8 cellular contexts compared by ENCODE assay signal in the genomic region with DNA sequence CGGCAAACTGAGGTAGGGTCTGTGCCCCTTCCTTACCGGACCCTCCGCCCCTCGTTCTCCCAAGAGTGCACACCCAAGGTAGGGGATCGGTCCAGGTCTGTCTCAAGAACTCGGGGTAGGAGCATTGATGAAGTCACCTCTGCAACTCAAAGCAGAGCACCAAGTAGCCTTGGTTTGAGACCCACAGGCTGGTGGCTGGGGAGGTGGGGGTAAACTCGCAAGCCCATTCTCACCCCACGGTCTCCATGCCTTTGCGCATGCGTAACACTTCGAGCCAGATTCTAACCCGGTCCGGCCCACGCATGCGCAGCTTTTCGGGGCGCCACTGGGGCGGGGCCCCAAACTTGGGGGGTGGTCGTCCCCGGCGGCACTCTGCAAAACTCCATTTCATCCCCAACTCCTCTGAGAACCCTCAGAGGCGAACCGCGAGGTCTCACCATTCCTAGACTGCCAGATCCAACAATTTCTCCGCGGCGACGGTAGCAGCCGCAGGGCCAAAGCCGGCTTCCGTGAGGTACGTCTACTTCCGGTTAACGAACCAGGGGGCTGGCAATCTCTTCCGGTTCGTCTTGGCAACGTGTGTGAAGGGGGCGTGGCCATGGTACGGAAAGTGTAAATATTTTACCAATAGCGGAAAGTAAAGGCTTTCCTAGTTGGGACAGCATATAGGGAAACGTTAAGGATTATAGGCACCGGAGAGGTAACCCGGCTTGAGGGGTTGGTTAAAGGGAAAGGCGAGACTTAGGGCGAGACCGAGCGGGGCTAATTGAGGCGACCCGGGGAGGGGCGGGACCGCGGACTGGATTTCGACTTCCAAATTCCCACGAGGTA. TPM values are rescaled to one million over a fixed set of nuclear protein-coding genes. Genes with fewer than 3 reads are reported as not detected.
DNase-seq lines count a peak whose midpoint lies in the region; ATAC-seq and TF ChIP-seq lines count a peak whose summit lies in the region.

A gene with protein sequence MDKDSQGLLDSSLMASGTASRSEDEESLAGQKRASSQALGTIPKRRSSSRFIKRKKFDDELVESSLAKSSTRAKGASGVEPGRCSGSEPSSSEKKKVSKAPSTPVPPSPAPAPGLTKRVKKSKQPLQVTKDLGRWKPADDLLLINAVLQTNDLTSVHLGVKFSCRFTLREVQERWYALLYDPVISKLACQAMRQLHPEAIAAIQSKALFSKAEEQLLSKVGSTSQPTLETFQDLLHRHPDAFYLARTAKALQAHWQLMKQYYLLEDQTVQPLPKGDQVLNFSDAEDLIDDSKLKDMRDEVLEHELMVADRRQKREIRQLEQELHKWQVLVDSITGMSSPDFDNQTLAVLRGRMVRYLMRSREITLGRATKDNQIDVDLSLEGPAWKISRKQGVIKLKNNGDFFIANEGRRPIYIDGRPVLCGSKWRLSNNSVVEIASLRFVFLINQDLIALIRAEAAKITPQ (minus strand): TSS at position 532 of the 831 bp plus-strand sequence. CDS start 1,411 bp downstream, outside the sequence.

- H3K4me2 ChIP-seq in PC-3 (ENCODE audit: low read length) = peak within 1 kb of the TSS; percentile 98

- H3K27ac ChIP-seq in PC-3 (ENCODE audit: low read length) = peak within 1 kb of the TSS; percentile 62

- H3K27me3 ChIP-seq in PC-3 (ENCODE audit: low read length) = no peaks in the 10 kb centered on the region
- no peaks in the 10 kb centered on the region for H3K27me3 ChIP-seq in mucosa of stomach (ENCODE audit: control insufficient read depth, insufficient read depth, low read length)

- H3K9ac ChIP-seq in PC-3 (ENCODE audit: low read length) (peak within 1 kb of the TSS; percentile 95), mucosa of stomach (ENCODE audit: low read length) (peak within 1 kb of the TSS; percentile 74)

- TF ChIP-seq RAD21 in Ishikawa (IDR thresholded peaks at IDR 0.05; ENCODE audit: low read depth) = no peak

- TF ChIP-seq CTCF in PC-3 (conservative IDR thresholded peaks at IDR 0.05; ENCODE audit: low read depth, low read length) = no peak

- peaks cover 65% of the 10 kb centered on the region for H3K79me2 ChIP-seq in PC-3 (ENCODE audit: low read length)

- H2AFZ ChIP-seq in PC-3 (ENCODE audit: low read length) = peak within 1 kb of the TSS; percentile 95

- TSS peak; percentile 86 for BruUV-seq in PC-3 (replicated peaks; lab: Mats Ljungman, UMichigan)

- TF ChIP-seq POLR2A in erythroblast (IDR thresholded peaks at IDR 0.05; ENCODE audit: low read length) = peak; percentile 93

- CTCF ChIA-PET in PC-3 (lab: Charles Lee) = interaction anchor here (1.0 to 1.3 kb wide), 2 partner anchors 12 to 13 kb away, joined by 3 to 6 read pairs; no protein-coding TSS in a partner anchor

- peaks cover 13% of the 10 kb centered on the region; the same call in 1 of the 2 replicates for H3K4me1 ChIP-seq in PC-3 (ENCODE audit: insufficient read depth, low read length)
- H3K4me1 ChIP-seq in mucosa of stomach (ENCODE audit: control insufficient read depth, insufficient read depth, low read length) = peaks cover 14% of the 10 kb centered on the region

- intact Hi-C loops in PC-3 (cut with micrococcal nuclease) = no loop called here

- ATAC-seq in GM21528 (IDR thresholded peaks at IDR 0.05; ENCODE audit: low FRiP score, unreplicated experiment) (peak; percentile 80), PC-3 (peak; percentile 82)

- H3K9me2 ChIP-seq in PC-3 (replicated peaks; ENCODE audit: low read length) = no peaks in the 10 kb centered on the region

- 0 out of 2 replicates have a peak, but pooled peaks cover 6% of the 10 kb centered on the region for H4K20me1 ChIP-seq in PC-3 (ENCODE audit: low read length)

- H3K9me3 ChIP-seq in PC-3 (ENCODE audit: low read length) (no peaks in the 10 kb centered on the region), mucosa of stomach (ENCODE audit: control insufficient read depth, low read length) (no peaks in the 10 kb centered on the region)

- TF ChIP-seq EP300 in Ishikawa (IDR thresholded peaks at IDR 0.05; ENCODE audit: borderline replicate concordance) = peak; percentile 33; the same call in 1 of the 2 replicates

- H3F3A ChIP-seq in PC-3 (ENCODE audit: low read length, unreplicated experiment) = no peaks in the 10 kb centered on the region

- H3K36me3 ChIP-seq in PC-3 (ENCODE audit: low read depth, low read length) = peaks cover 15% of the 10 kb centered on the region; the same call in 1 of the 2 replicates
- peaks cover 14% of the 10 kb centered on the region for H3K36me3 ChIP-seq in mucosa of stomach (ENCODE audit: control insufficient read depth, insufficient read depth, low read length)

- DNase-seq in DMS 273 (lab: John Stamatoyannopoulos, UW; ENCODE audit: unreplicated experiment) (peak; percentile 92), PC-3 (peak; percentile 91), erythroblast (lab: John Stamatoyannopoulos, UW) (peak; percentile 94)
- DNase-seq in activated T-cell treated with anti-CD3 and anti-CD28 coated beads, Interleukin-2, amount 50 U/mL, for 1 hour = peak; percentile 92
- DNase-seq in stimulated activated CD8-positive, alpha-beta memory T cell treated with anti-CD3 and anti-CD28 coated beads, Interleukin-7, amount 100 ng/mL, for 1 hour (ENCODE audit: low read depth in 2 of 2) = peak; percentile 66 to 74

- POLR2A ChIA-PET in PC-3 (lab: Charles Lee; ENCODE audit: unreplicated experiment) = interaction anchor here (0.6 kb wide), 1 partner anchor 220 kb away, joined by 3 read pairs; no protein-coding TSS in a partner anchor

- H3K4me3 ChIP-seq in PC-3 (ENCODE audit: low read length) (peak within 1 kb of the TSS; percentile 92), mucosa of stomach (ENCODE audit: low read length) (peak within 1 kb of the TSS; percentile 81)

TF ChIP-seq in Ishikawa, 13 proteins besides CTCF, POLR2A, EP300 and RAD21:
- TF ChIP-seq EGR1 (IDR thresholded peaks at IDR 0.05) (peak; percentile 42; the same call in 1 of the 2 replicates), TAF1 (IDR thresholded peaks at IDR 0.05; ENCODE audit: low read depth) (peak; percentile 90), CEBPB (IDR thresholded peaks at IDR 0.05) (no peak; the same call in 1 of the 2 replicates), TEAD4 (IDR thresholded peaks at IDR 0.05) (peak; percentile 27; the same call in 1 of the 2 replicates), FOXM1 (IDR thresholded peaks at IDR 0.05; ENCODE audit: borderline replicate concordance, low read depth) (peak; percentile 23; the same call in 1 of the 2 replicates), NFIC (IDR thresholded peaks at IDR 0.05) (peak; percentile 80), CREB1 (IDR thresholded peaks at IDR 0.05; ENCODE audit: low read depth) (peak; percentile 74; the same call in 1 of the 2 replicates), YY1 (IDR thresholded peaks at IDR 0.05; ENCODE audit: low read depth) (no peak), ZBTB7A (IDR thresholded peaks at IDR 0.05; ENCODE audit: low read depth) (peak; percentile 95), TCF12 (IDR thresholded peaks at IDR 0.05; ENCODE audit: low read depth) (peak; percentile 70)
- TF ChIP-seq, protein P1, sequence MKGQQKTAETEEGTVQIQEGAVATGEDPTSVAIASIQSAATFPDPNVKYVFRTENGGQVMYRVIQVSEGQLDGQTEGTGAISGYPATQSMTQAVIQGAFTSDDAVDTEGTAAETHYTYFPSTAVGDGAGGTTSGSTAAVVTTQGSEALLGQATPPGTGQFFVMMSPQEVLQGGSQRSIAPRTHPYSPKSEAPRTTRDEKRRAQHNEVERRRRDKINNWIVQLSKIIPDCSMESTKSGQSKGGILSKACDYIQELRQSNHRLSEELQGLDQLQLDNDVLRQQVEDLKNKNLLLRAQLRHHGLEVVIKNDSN (IDR thresholded peaks at IDR 0.05) = peak; percentile 65; the same call in 1 of the 2 replicates
- TF ChIP-seq, protein P2, sequence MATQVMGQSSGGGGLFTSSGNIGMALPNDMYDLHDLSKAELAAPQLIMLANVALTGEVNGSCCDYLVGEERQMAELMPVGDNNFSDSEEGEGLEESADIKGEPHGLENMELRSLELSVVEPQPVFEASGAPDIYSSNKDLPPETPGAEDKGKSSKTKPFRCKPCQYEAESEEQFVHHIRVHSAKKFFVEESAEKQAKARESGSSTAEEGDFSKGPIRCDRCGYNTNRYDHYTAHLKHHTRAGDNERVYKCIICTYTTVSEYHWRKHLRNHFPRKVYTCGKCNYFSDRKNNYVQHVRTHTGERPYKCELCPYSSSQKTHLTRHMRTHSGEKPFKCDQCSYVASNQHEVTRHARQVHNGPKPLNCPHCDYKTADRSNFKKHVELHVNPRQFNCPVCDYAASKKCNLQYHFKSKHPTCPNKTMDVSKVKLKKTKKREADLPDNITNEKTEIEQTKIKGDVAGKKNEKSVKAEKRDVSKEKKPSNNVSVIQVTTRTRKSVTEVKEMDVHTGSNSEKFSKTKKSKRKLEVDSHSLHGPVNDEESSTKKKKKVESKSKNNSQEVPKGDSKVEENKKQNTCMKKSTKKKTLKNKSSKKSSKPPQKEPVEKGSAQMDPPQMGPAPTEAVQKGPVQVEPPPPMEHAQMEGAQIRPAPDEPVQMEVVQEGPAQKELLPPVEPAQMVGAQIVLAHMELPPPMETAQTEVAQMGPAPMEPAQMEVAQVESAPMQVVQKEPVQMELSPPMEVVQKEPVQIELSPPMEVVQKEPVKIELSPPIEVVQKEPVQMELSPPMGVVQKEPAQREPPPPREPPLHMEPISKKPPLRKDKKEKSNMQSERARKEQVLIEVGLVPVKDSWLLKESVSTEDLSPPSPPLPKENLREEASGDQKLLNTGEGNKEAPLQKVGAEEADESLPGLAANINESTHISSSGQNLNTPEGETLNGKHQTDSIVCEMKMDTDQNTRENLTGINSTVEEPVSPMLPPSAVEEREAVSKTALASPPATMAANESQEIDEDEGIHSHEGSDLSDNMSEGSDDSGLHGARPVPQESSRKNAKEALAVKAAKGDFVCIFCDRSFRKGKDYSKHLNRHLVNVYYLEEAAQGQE (IDR thresholded peaks at IDR 0.05; ENCODE audit: low read depth) = no peak
- TF ChIP-seq, protein P3, sequence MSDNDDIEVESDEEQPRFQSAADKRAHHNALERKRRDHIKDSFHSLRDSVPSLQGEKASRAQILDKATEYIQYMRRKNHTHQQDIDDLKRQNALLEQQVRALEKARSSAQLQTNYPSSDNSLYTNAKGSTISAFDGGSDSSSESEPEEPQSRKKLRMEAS (IDR thresholded peaks at IDR 0.05) = peak; percentile 95

RNA-seq across cellular contexts. Expression of the gene that starts here (rescaled TPM):
- total RNA-seq in PC-3 (2014; rRNA removed) = 86.8 and 95.8 TPM in 2 replicates

Comparison
In these comparisons a context has a peak if more than half of its experiments do, and no peak if none do; other contexts are left out.
1. Peak in every context shown above with its lines: DNase-seq, ATAC-seq, H3K4me3 ChIP-seq and H3K27ac ChIP-seq.